In genomic region chr9:80163889-80164288, GRCh38 we compare ENCODE assay signal across 15 cellular contexts.
A peak's percentile ranks its signal among the peaks of the same experiment; 100 is the strongest.
DNase-seq lines count a peak whose midpoint lies in the region; ATAC-seq and TF ChIP-seq lines count a peak whose summit lies in the region.
"Had no signal": no experiment of that assay in that cellular context is flagged by ENCODE, and none has a peak within 500 bp of the region (broad histone marks: within the 10 kb centered on the region; RNA-seq: fewer than 3 reads in every experiment).

No MANE protein-coding gene starts in this region.

- ATAC-seq in GM19395 (IDR thresholded peaks at IDR 0.05; ENCODE audit: unreplicated experiment), result peak; percentile 70
- peak; percentile 76 for ATAC-seq in HG02759 (IDR thresholded peaks at IDR 0.05; ENCODE audit: unreplicated experiment)
- ATAC-seq in HG03439 (IDR thresholded peaks at IDR 0.05; ENCODE audit: unreplicated experiment), result peak; percentile 85
- ATAC-seq: A549, pancreas had no signal

- no peak overlapping the region for H3K4me3 ChIP-seq in GM12864 (ENCODE audit: low read depth, low read length)
- H3K4me3 ChIP-seq: A549, pancreas, SJSA1 had no signal

- intact Hi-C loops in posterior cingulate gyrus (cut with DNase I), result no loop called here

- DNase-seq in GM12864 (ENCODE audit: low read depth) (peak; percentile 45), KG1 (lab: John Stamatoyannopoulos, UW) (no peak), posterior cingulate gyrus (no peak), NCI-H2171 (lab: John Stamatoyannopoulos, UW) (no peak)
- no peak for DNase-seq in activated CD8-positive, alpha-beta memory T cell treated with anti-CD3 and anti-CD28 coated beads for 24 hours
- DNase-seq: activated CD8-positive, alpha-beta memory T cell treated with anti-CD3 and anti-CD28 coated beads, Interleukin-2, amount 50 U/mL, for 48 hours; GOT3; NCI-H146; pancreas; stimulated activated CD8-positive, alpha-beta memory T cell treated with anti-CD3 and anti-CD28 coated beads, Interleukin-4, amount 100 ng/mL, for 48 hours had no signal

- TF ChIP-seq CTCF in GM12864 (IDR thresholded peaks at IDR 0.05; ENCODE audit: low read depth, low read length, missing control alignments), result no peak
